Comparison of ENCODE assay signal across 27 cellular contexts in genomic region chr2:107625982-107626381, GRCh38.
"Had no signal": no experiment of that assay in that cellular context is flagged by ENCODE, and none has a peak within 500 bp of the region (broad histone marks: within the 10 kb centered on the region; RNA-seq: fewer than 3 reads in every experiment).

No MANE protein-coding gene starts in this region.

- H3K27ac ChIP-seq: stomach, suprapubic skin, testis, thoracic aorta, thyroid gland, tibial artery, tibial nerve, transverse colon, upper lobe of left lung, upper lobe of right lung, uterus, vagina had no signal

- H3K4me1 ChIP-seq: stomach, suprapubic skin, testis, thyroid gland, tibial artery, tibial nerve, transverse colon, upper lobe of left lung, upper lobe of right lung, uterus, vagina had no signal

- H3K9me3 ChIP-seq: testis, thyroid gland had no signal

- ATAC-seq: stimulated activated effector memory CD8-positive, alpha-beta T cell treated with anti-CD3 and anti-CD28 coated beads, Interleukin-12 subunit alpha, Interleukin-12 subunit beta, amount 100 ng/mL, for 72 hours; stimulated activated memory B cell treated with anti-CD40 and anti-IgM and Interleukin-4, amounts not matched to agents 10 μg/mL and 1 μg/mL and 100 μg/mL, for 72 hours; stimulated activated naive B cell treated with anti-CD40 and anti-IgM and Interleukin-4, amounts not matched to agents 10 μg/mL and 1 μg/mL and 100 μg/mL, for 72 hours; stimulated activated naive CD8-positive, alpha-beta T cell treated with anti-CD3 and anti-CD28 coated beads, Interleukin-15, amount 100 ng/mL, for 72 hours; stimulated activated naive CD8-positive, alpha-beta T cell treated with anti-CD3 and anti-CD28 coated beads, Interleukin-15, Interleukin-2, amounts not matched to agents 100 U/mL and 50 U/mL, for 24 hours; upper lobe of right lung had no signal

- H3K27me3 ChIP-seq: stomach, suprapubic skin, testis, thyroid gland, tibial artery, tibial nerve, transverse colon, upper lobe of left lung, upper lobe of right lung, uterus, vagina had no signal

- H3K36me3 ChIP-seq: stomach, suprapubic skin, thoracic aorta, thyroid gland, tibial artery, tibial nerve, transverse colon, upper lobe of left lung, upper lobe of right lung, uterus, vagina had no signal

- H3K4me3 ChIP-seq: stomach, suprapubic skin, testis, thoracic aorta, thyroid gland, tibial artery, tibial nerve, transverse colon, upper lobe of left lung, upper lobe of right lung, uterus, vagina had no signal

- FAIRE-seq: urothelium cell line had no signal

- DNase-seq: stimulated activated CD4-positive, alpha-beta T cell treated with anti-CD3 and anti-CD28 coated beads, Interleukin-2, amount 100 ng/mL, for 48 hours; stimulated activated CD4-positive, alpha-beta T cell treated with anti-CD3 and anti-CD28 coated beads, Interleukin-4, amount 100 ng/mL, for 1 hour; stimulated activated CD4-positive, alpha-beta T cell treated with anti-CD3 and anti-CD28 coated beads, Interleukin-4, amount 100 ng/mL, for 24 hours; stimulated activated CD4-positive, alpha-beta T cell treated with anti-CD3 and anti-CD28 coated beads, Interleukin-4, amount 100 ng/mL, for 4 hours; stimulated activated CD8-positive, alpha-beta memory T cell treated with anti-CD3 and anti-CD28 coated beads, Interleukin-4, amount 100 ng/mL, for 48 hours; stimulated activated naive B cell treated with anti-CD40 and anti-IgM and Interleukin-4, amounts not matched to agents 10 μg/mL and 1 μg/mL and 100 μg/mL, for 72 hours; stimulated activated naive CD4-positive, alpha-beta T cell; stimulated activated naive CD4-positive, alpha-beta T cell treated with Interleukin-2 at 50 U/mL for 16 hours; stimulated activated naive CD8-positive, alpha-beta T cell treated with anti-CD3 and anti-CD28 coated beads, Interleukin-15, amount 100 ng/mL, for 72 hours; stimulated activated naive CD8-positive, alpha-beta T cell treated with anti-CD3 and anti-CD28 coated beads, Interleukin-15, Interleukin-2, amounts not matched to agents 100 U/mL and 50 U/mL, for 24 hours; stomach; substantia nigra; testis; thyroid gland; tibial artery; transverse colon; trophoblast cell; upper lobe of left lung; upper lobe of right lung; uterus had no signal
